Comparison of ENCODE assay signal across 2 cellular contexts in the genomic region with DNA sequence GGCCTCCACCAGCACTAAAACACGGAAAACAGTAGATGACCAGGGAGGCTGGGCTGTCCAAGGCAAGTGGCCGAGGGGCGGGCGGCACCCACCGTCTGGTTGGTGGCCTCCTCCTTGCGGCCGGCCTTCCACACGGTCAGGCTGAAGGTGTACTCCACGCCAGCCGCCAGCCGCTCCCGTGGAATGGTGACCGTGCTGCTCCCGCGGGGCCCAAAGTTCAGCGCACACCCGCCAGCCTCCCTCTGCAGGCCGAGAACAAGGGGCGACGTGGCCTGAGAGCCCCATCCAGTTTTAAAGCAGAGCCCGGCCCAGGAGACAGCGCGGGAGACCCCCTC. TPM values are rescaled to one million over a fixed set of nuclear protein-coding genes. Genes with fewer than 3 reads are reported as not detected.
"Had no signal": no experiment of that assay in that cellular context is flagged by ENCODE, and none has a peak within 500 bp of the region (broad histone marks: within the 10 kb centered on the region; RNA-seq: fewer than 3 reads in every experiment).

No MANE protein-coding gene starts in this region.

RNA-seq across cellular contexts. Expression of a gene that starts 40.7 kb away (rescaled TPM):
- total RNA-seq: activated B cell treated with CpG ODN at 0.5 μM for 24 hours; activated T-cell treated with anti-CD3 and anti-CD28 coated beads, Interleukin-2, amount 50 U/mL, for 4 hours had no signal
